13 cellular contexts compared by ENCODE assay signal in the genomic region with DNA sequence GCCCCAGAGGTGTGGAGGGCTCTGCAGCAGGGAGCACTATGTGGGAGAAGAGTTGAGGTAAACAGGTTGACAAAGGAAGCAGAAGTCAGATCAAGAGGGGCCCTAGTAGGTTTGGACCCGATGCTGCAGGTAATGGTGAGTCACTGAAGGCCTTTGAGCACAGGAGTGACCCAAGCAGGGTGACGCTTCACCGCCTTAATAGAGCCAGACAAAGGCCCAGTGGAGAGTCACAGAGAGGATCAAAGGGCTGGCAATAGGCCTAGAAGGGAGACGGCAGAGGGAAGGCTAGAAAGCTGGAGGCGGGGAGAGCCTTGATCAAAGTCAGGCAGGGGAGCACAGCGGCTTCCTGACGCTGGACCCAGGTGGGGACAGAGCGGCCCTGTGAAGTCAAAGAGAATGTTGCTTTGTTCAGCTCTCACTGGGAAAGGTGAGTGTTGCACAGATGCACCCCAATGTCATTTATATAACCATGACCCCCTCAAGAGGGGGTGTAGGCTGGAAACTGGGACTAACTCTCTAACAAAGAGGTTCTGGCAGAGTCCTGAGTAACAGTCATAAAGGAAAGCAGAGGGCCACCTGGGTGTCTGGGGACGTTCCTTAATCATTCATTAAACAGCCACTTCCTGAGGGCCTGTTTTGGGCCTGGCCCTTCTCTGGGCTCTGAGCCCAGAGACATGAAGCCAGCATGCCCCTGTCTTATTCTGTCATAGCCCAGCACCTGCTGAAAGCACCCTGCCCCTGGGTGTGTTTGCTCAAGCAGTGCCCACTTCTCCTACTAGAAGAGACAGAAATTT. TPM values are rescaled to one million over a fixed set of nuclear protein-coding genes. Genes with fewer than 3 reads are reported as not detected.
A peak's percentile ranks its signal among the peaks of the same experiment; 100 is the strongest.
DNase-seq lines count a peak whose midpoint lies in the region; ATAC-seq and FAIRE-seq lines count a peak whose summit lies in the region.
"Had no signal": no experiment of that assay in that cellular context is flagged by ENCODE, and none has a peak within 500 bp of the region (broad histone marks: within the 10 kb centered on the region; RNA-seq: fewer than 3 reads in every experiment).

No MANE protein-coding gene starts in this region.

- DNase-seq in cerebellum (ENCODE audit: low spot score) = peak; percentile 57
- DNase-seq in EL = no peak
- DNase-seq in T1000 (lab: John Stamatoyannopoulos, UW) = no peak
- DNase-seq in RCC 7860 (ENCODE audit: low spot score) = no peak
- DNase-seq in cortex of kidney (lab: John Stamatoyannopoulos, UW) = no peak
- DNase-seq: naive thymus-derived CD4-positive, alpha-beta T cell; NCI-H226; stomach; T-helper 1 cell had no signal

- no peak for FAIRE-seq in RCC 7860 (lab: Jason Lieb, UNC)

- peak; percentile 71 for ATAC-seq in GM18867 (IDR thresholded peaks at IDR 0.05; ENCODE audit: unreplicated experiment)
- ATAC-seq in GM21786 (IDR thresholded peaks at IDR 0.05; ENCODE audit: unreplicated experiment) = peak; percentile 89
- ATAC-seq in HG03457 (IDR thresholded peaks at IDR 0.05; ENCODE audit: unreplicated experiment) = peak; percentile 95
- ATAC-seq: naive thymus-derived CD4-positive, alpha-beta T cell had no signal

RNA-seq across cellular contexts. Expression of gene CPLX2, which starts 9.8 kb away (rescaled TPM):
- 207 TPM for total RNA-seq in cerebellum
- total RNA-seq: Daoy; naive thymus-derived CD4-positive, alpha-beta T cell had no signal
